In genomic region chr3:154182975-154183374, GRCh38 we compare ENCODE assay signal across 20 cellular contexts.
DNase-seq lines count a peak whose midpoint lies in the region; ATAC-seq, FAIRE-seq and TF ChIP-seq lines count a peak whose summit lies in the region.
"Had no signal": no experiment of that assay in that cellular context is flagged by ENCODE, and none has a peak within 500 bp of the region (broad histone marks: within the 10 kb centered on the region; RNA-seq: fewer than 3 reads in every experiment).

No MANE protein-coding gene starts in this region.

- no peak overlapping the region for H3K4me3 ChIP-seq in bronchial epithelial cell (ENCODE audit: low read depth, low read length)
- no peak overlapping the region for H3K4me3 ChIP-seq in muscle layer of colon (ENCODE audit: low read depth in 1 of 2, low read length in 2 of 2)
- no peak overlapping the region for H3K4me3 ChIP-seq in tibial artery
- H3K4me3 ChIP-seq: BLaER1 treated with 17β-estradiol and CSF1 and Interleukin-3, amounts not matched to agents 10 nM and 100 nM; GM23338 had no signal

- H3K9ac ChIP-seq in muscle layer of colon (ENCODE audit: low read length) = no peak overlapping the region
- H3K9ac ChIP-seq: BLaER1 treated with 17β-estradiol and CSF1 and Interleukin-3, amounts not matched to agents 10 nM and 100 nM had no signal

- intact Hi-C loops in tibial artery (cut with DNase I; ENCODE audit: low total_unique reads) = no loop called here

- H3K27ac ChIP-seq in muscle layer of colon (ENCODE audit: low read depth, low read length) (peak overlapping the region; percentile 76), tibial artery (peak overlapping the region; percentile 64 to 70)
- H3K27ac ChIP-seq: BLaER1 treated with 17β-estradiol and CSF1 and Interleukin-3, amounts not matched to agents 10 nM and 100 nM had no signal

- ATAC-seq in HG03442 (IDR thresholded peaks at IDR 0.05; ENCODE audit: unreplicated experiment) = no peak
- ATAC-seq: CD8-positive, alpha-beta T cell; GM23338; PC-3 had no signal

- peaks cover 25% of the 10 kb centered on the region for H3K4me1 ChIP-seq in muscle layer of colon (ENCODE audit: insufficient read depth, low read length)
- H3K4me1 ChIP-seq in tibial artery = peaks cover 0 to 41% (median 14%) of the 10 kb centered on the region in 4 donors

- FAIRE-seq in bronchial epithelial cell (lab: Jason Lieb, UNC) = peak; percentile 79
- FAIRE-seq: GM12891, GM18507 had no signal

- H3K9me3 ChIP-seq in muscle layer of colon (ENCODE audit: low read length) (no peaks in the 10 kb centered on the region), tibial artery (no peaks in the 10 kb centered on the region)
- H3K9me3 ChIP-seq: BLaER1 treated with 17β-estradiol and CSF1 and Interleukin-3, amounts not matched to agents 10 nM and 100 nM had no signal

- TF ChIP-seq CTCF in bronchial epithelial cell (IDR thresholded peaks at IDR 0.05; ENCODE audit: insufficient read depth, low read length, severe bottlenecking) (no peak), tibial artery (IDR thresholded peaks at IDR 0.05) (no peak)

- no peaks in the 10 kb centered on the region for H3K36me3 ChIP-seq in bronchial epithelial cell (ENCODE audit: control insufficient read depth, insufficient read depth, low read length)
- peaks cover 4% of the 10 kb centered on the region for H3K36me3 ChIP-seq in muscle layer of colon (ENCODE audit: insufficient read depth, low read length)
- peaks cover 0 to 5% (median 3%) of the 10 kb centered on the region in 3 donors for H3K36me3 ChIP-seq in tibial artery
- H3K36me3 ChIP-seq: BLaER1 treated with 17β-estradiol and CSF1 and Interleukin-3, amounts not matched to agents 10 nM and 100 nM had no signal

- no peaks in the 10 kb centered on the region for H3K27me3 ChIP-seq in bronchial epithelial cell (ENCODE audit: control insufficient read depth, insufficient read depth, low read length)
- no peaks in the 10 kb centered on the region for H3K27me3 ChIP-seq in muscle layer of colon (ENCODE audit: control insufficient read depth in 1 of 2, insufficient read depth in 2 of 2, low read length in 2 of 2)
- no peaks in the 10 kb centered on the region for H3K27me3 ChIP-seq in tibial artery
- H3K27me3 ChIP-seq: BLaER1 treated with 17β-estradiol and CSF1 and Interleukin-3, amounts not matched to agents 10 nM and 100 nM had no signal

- DNase-seq in NCI-H69 (lab: John Stamatoyannopoulos, UW) = peak; percentile 49
- peak; percentile 19 for DNase-seq in bronchial epithelial cell (ENCODE audit: low read depth)
- DNase-seq in tibial artery = no peak
- DNase-seq in superior temporal gyrus (ENCODE audit: extremely low spot score) = no peak
- DNase-seq in islet precursor cell = no peak
- DNase-seq: Calu3; CD8-positive, alpha-beta T cell; DMS53; EL; HCEC 1CT; Kasumi-1; MM.1S; NCI-H1436 treated with DMSO at 0.1 percent for 48 hours; PC-3 had no signal

Comparison
In these comparisons a context has a peak if more than half of its experiments do, and no peak if none do; other contexts are left out.
1. DNase-seq: peak in NCI-H69 (single experiment) and bronchial epithelial cell (single experiment); none in tibial artery (0 of 2), superior temporal gyrus (single experiment) and islet precursor cell (single experiment).